In genomic region chr14:63853831-63854293, GRCh38 we compare ENCODE assay signal across 8 cellular contexts. TPM values are rescaled to one million over a fixed set of nuclear protein-coding genes. Genes with fewer than 3 reads are reported as not detected.
DNase-seq lines count a peak whose midpoint lies in the region; ATAC-seq, FAIRE-seq and TF ChIP-seq lines count a peak whose summit lies in the region.

No MANE protein-coding gene starts in this region.

- TF ChIP-seq RAD21 in GM12878 (IDR thresholded peaks at IDR 0.05; ENCODE audit: insufficient read depth, low read depth, low read length), result no peak

- RAD21 ChIA-PET in GM12878 (lab: Charles Lee; ENCODE audit: unreplicated experiment), result interaction anchor here (0.8 to 1.5 kb wide), 5 partner anchors 10 to 343 kb away, joined by 3 to 5 read pairs (median 3); no protein-coding TSS in a partner anchor

- H3K4me1 ChIP-seq in GM12878 (ENCODE audit: control insufficient read depth, insufficient read depth, low read length) (peaks cover 6% of the 10 kb centered on the region; the same call in 1 of the 2 replicates), iPS-20b (ENCODE audit: insufficient read depth, low read length) (peaks cover 3% of the 10 kb centered on the region; the same call in 1 of the 2 replicates), spleen (peaks cover 4 to 58% (median 35%) of the 10 kb centered on the region in 6 donors)

- peak overlapping the region; percentile 72 for H3K27ac ChIP-seq in C4-2B
- H3K27ac ChIP-seq in GM12878 (ENCODE audit: control insufficient read depth, insufficient read depth), result peak overlapping the region; percentile 8
- H3K27ac ChIP-seq in iPS-20b (ENCODE audit: low read length), result no peak overlapping the region
- peak overlapping the region; percentile 73 to 96 (median 92) for H3K27ac ChIP-seq in spleen

- POLR2A ChIA-PET in GM12878 (lab: Charles Lee), result interaction anchor here (1.0 to 2.1 kb wide), 5 partner anchors 10 to 63 kb away, joined by 3 to 10 read pairs (median 4); no protein-coding TSS in a partner anchor

- peak overlapping the region; percentile 70 for H2AFZ ChIP-seq in GM12878 (ENCODE audit: control insufficient read depth, low read depth, low read length)

- no peaks in the 10 kb centered on the region for H4K20me1 ChIP-seq in GM12878 (ENCODE audit: control insufficient read depth, insufficient read depth)

- ATAC-seq in GM21390 (IDR thresholded peaks at IDR 0.05; ENCODE audit: unreplicated experiment) (peak; percentile 39), GM12878 (peak; percentile 50), GM18519 (IDR thresholded peaks at IDR 0.05; ENCODE audit: low FRiP score, unreplicated experiment) (no peak)

- H3K27me3 ChIP-seq in GM12878 (replicated peaks in 1 of 2; ENCODE audit: control insufficient read depth in 2 of 2, insufficient read depth in 2 of 2, low read length in 1 of 2) (no peaks in the 10 kb centered on the region), iPS-20b (ENCODE audit: insufficient read depth, low read length) (peaks cover 22% of the 10 kb centered on the region), spleen (replicated peaks in 1 of 7) (peaks cover 0 to 27% (median 0%) of the 10 kb centered on the region in 7 donors)

- WGBS in GM12878 (ENCODE audit: insufficient coverage, insufficient replicate concordance, low lambda C conversion rate, missing lambda C conversion rate), result under 1% methylated on average over 18 of the region's 18 CpGs
- WGBS in spleen, 5 donors, result 0 to 2% (median 1%) methylated on average over 18 of the region's 18 CpGs

- H3K9me3 ChIP-seq in GM12878 (replicated peaks; ENCODE audit: control insufficient read depth, insufficient read depth, low read length) (no peaks in the 10 kb centered on the region), iPS-20b (ENCODE audit: insufficient read depth, low read depth, low read length) (no peaks in the 10 kb centered on the region), spleen (no peaks in the 10 kb centered on the region)

- H3K9ac ChIP-seq in GM12878 (ENCODE audit: control insufficient read depth, insufficient read depth, low read length) (peak overlapping the region; percentile 46), iPS-20b (ENCODE audit: low read depth, low read length) (peak overlapping the region; percentile 76)

- peak; percentile 52 for FAIRE-seq in GM12878 (lab: Jason Lieb, UNC)

- no TSS peak for BruUV-seq in GM12878 (replicated peaks; lab: Mats Ljungman, UMichigan)

- no peak for TF ChIP-seq CTCF in C4-2B (conservative IDR thresholded peaks at IDR 0.05)
- no peak for TF ChIP-seq CTCF in GM12878 (IDR thresholded peaks at IDR 0.05 in 2 of 3, conservative IDR thresholded peaks at IDR 0.05 in 1 of 3; ENCODE audit: control insufficient read depth in 2 of 3, extremely low read depth in 1 of 3, insufficient read depth in 1 of 3, low read depth in 3 of 3, low read length in 3 of 3)
- TF ChIP-seq CTCF in spleen (IDR thresholded peaks at IDR 0.05 in 8 of 11, conservative IDR thresholded peaks at IDR 0.05 in 3 of 11), result no peak

- peak overlapping the region; percentile 94 for H3K4me3 ChIP-seq in GM12878
- H3K4me3 ChIP-seq in iPS-20b (ENCODE audit: low read length), result peak overlapping the region; percentile 84
- H3K4me3 ChIP-seq in spleen, result peak overlapping the region; percentile 59 to 92 (median 76)

- TF ChIP-seq POLR2A in GM12878 (IDR thresholded peaks at IDR 0.05; ENCODE audit: low read depth, low read length) (no peak), spleen (IDR thresholded peaks at IDR 0.05) (no peak)

- H3K36me3 ChIP-seq in GM12878 (ENCODE audit: control insufficient read depth in 2 of 2, insufficient read depth in 2 of 2, low read length in 1 of 2), result no peaks in the 10 kb centered on the region
- no peaks in the 10 kb centered on the region for H3K36me3 ChIP-seq in iPS-20b (ENCODE audit: insufficient read depth, low read depth, low read length)
- no peaks in the 10 kb centered on the region for H3K36me3 ChIP-seq in spleen

- SMC1A ChIA-PET in GM12878 (lab: Charles Lee; ENCODE audit: uncharacterized antibody, unreplicated experiment), result interaction anchor here (0.6 to 6.4 kb wide), 14 partner anchors 10 to 481 kb away, joined by 3 to 39 read pairs (median 4); partner anchors contain the start of gene ESR2

- in situ Hi-C loops in GM12878 (cut with MboI), result no loop called here

- TF ChIP-seq EP300 in GM12878 (IDR thresholded peaks at IDR 0.05; ENCODE audit: borderline replicate concordance in 1 of 2, control insufficient read depth in 1 of 2, low read depth in 2 of 2, low read length in 2 of 2), result no peak

- DNase-seq in LHCN-M2 (ENCODE audit: low read depth), result peak; percentile 42
- peak; percentile 40 for DNase-seq in T-helper 22 cell (ENCODE audit: low read depth)
- DNase-seq in GM12878 (ENCODE audit: low read depth, low spot score), result no peak
- peak; percentile 82 for DNase-seq in spleen

- intact Hi-C loops in GM12878 (cut with micrococcal nuclease; ENCODE audit: unreplicated experiment) (loop anchor here (1.0 to 5.0 kb wide), 4 partner anchors 10 to 143 kb away; no protein-coding TSS in a partner anchor), spleen (cut with DNase I; ENCODE audit: low total_unique reads) (loop anchor here (10.0 kb wide), 1 partner anchor 101 kb away; no protein-coding TSS in a partner anchor)

- H3K4me2 ChIP-seq in GM12878 (ENCODE audit: control insufficient read depth, insufficient read depth), result peak overlapping the region; percentile 73

- peaks cover 55% of the 10 kb centered on the region for H3K79me2 ChIP-seq in GM12878 (ENCODE audit: control insufficient read depth, insufficient read depth, low read length)

- CTCF ChIA-PET in GM12878 (lab: Yijun Ruan, JAX), result interaction anchor here (0.6 to 2.7 kb wide), 10 partner anchors 10 to 741 kb away, joined by 3 to 14 read pairs (median 3); no protein-coding TSS in a partner anchor

TF ChIP-seq in GM12878, 131 proteins besides CTCF, POLR2A, EP300 and RAD21 (continues in another document):
- peak; percentile 60 for TF ChIP-seq ZNF384 (IDR thresholded peaks at IDR 0.05; ENCODE audit: borderline replicate concordance, low read depth, low read length)
- TF ChIP-seq RCOR1 (conservative IDR thresholded peaks at IDR 0.05; ENCODE audit: low read depth, low read length), result no peak
- TF ChIP-seq RELA (IDR thresholded peaks at IDR 0.05; ENCODE audit: borderline replicate concordance, partially characterized antibody), result no peak
- TF ChIP-seq ZBTB40 (IDR thresholded peaks at IDR 0.05; ENCODE audit: borderline replicate concordance), result peak; percentile 72
- TF ChIP-seq ATF3 (IDR thresholded peaks at IDR 0.05; ENCODE audit: borderline replicate concordance, extremely low read depth, low read depth, low read length), result no peak
- TF ChIP-seq ETV6 (conservative IDR thresholded peaks at IDR 0.05 in 1 of 2, IDR thresholded peaks at IDR 0.05 in 1 of 2; ENCODE audit: borderline replicate concordance in 1 of 2, low read depth in 1 of 2), result no peak
- no peak for TF ChIP-seq BHLHE40 (IDR thresholded peaks at IDR 0.05; ENCODE audit: borderline replicate concordance in 1 of 2, low read depth in 2 of 2, low read length in 1 of 2)

RNA-seq across cellular contexts. Expression of gene SYNE2, which starts 1.1 kb away (rescaled TPM):
- total RNA-seq in LHCN-M2 (2014; rRNA removed), result 11.8 and 14.8 TPM in 2 replicates
- 2.1 TPM for polyA plus RNA-seq in LHCN-M2 (2012)
- total RNA-seq in GM12878 (2013; cell fraction: nucleolus; rRNA removed), result 131 and 154 TPM in 2 replicates
- total RNA-seq in GM12878 (2014; rRNA removed), result 45.6 and 45.7 TPM in 2 replicates
- total RNA-seq in GM12878 (2014; rRNA removed; fragmentation: Illumina TruSeq; extraction: Trizol), result 49.9 and 55.3 TPM in 2 replicates
- 47.8 and 52.7 TPM in 2 replicates for total RNA-seq in GM12878 (2021)
- polyA plus RNA-seq in GM12878 (2011; ENCODE audit: low read depth), result 33.3 TPM
- 10.8 and 12.7 TPM in 2 replicates for polyA plus RNA-seq in GM12878 (2011; rRNA removed)
- 14.3 and 19.4 TPM in 2 replicates for polyA plus RNA-seq in GM12878 (2011; cell fraction: cytosol; rRNA removed)
- 58.4 and 96.8 TPM in 2 replicates for polyA plus RNA-seq in GM12878 (2011; cell fraction: nucleus; rRNA removed)
- 48.3 and 54.5 TPM in 2 replicates for polyA plus RNA-seq in GM12878 (2012)
- polyA plus RNA-seq in GM12878 (2014; fragmentation: Illumina TruSeq; extraction: Trizol), result 35.3 and 37.0 TPM in 2 replicates
- polyA plus RNA-seq in GM12878 (2014; fragmentation: Nextera tagmentation; extraction: Ambion mirVana), result 1 to 10 TPM; 2.1 to 4.6 TPM
- 29.0 and 35.1 TPM in 2 replicates for polyA plus RNA-seq in GM12878 (2014; rRNA removed)
- polyA plus RNA-seq in GM12878 (2016; fragmentation: Nextera tagmentation; extraction: Ambion mirVana), result 10 to 100 TPM; 39.2 to 40.3 TPM
- 74.2 and 79.7 TPM in 2 replicates for polyA minus RNA-seq in GM12878 (2011; rRNA and poly(A)+ RNA removed)
- polyA minus RNA-seq in GM12878 (2011; cell fraction: cytosol; rRNA and poly(A)+ RNA removed), result 13.0 and 14.6 TPM in 2 replicates
- 85.0 and 172 TPM in 2 replicates for polyA minus RNA-seq in GM12878 (2011; cell fraction: nucleus; rRNA and poly(A)+ RNA removed)
- total RNA-seq in spleen, result 100 to 1,000 TPM; 128 to 173 (median 154) TPM
- 10 to 100 TPM; 16.0 to 25.5 (median 19.6) TPM for polyA plus RNA-seq in spleen
